17 cellular contexts compared by ENCODE assay signal in genomic region chr2:241896746-241897201, GRCh38. TPM values are rescaled to one million over a fixed set of nuclear protein-coding genes. Genes with fewer than 3 reads are reported as not detected.
DNase-seq lines count a peak whose midpoint lies in the region; ATAC-seq and TF ChIP-seq lines count a peak whose summit lies in the region.
"Had no signal": no experiment of that assay in that cellular context is flagged by ENCODE, and none has a peak within 500 bp of the region (broad histone marks: within the 10 kb centered on the region; RNA-seq: fewer than 3 reads in every experiment).

No MANE protein-coding gene starts in this region.

- TF ChIP-seq EP300 in ovary (IDR thresholded peaks at IDR 0.05): no peak

- H3K9me3 ChIP-seq in body of pancreas (no peaks in the 10 kb centered on the region), ovary (no peaks in the 10 kb centered on the region)

- no peak for ATAC-seq in body of pancreas

- intact Hi-C loops in body of pancreas (cut with DNase I) (no loop called here), ovary (cut with DNase I) (no loop called here)

- peak overlapping the region; percentile 17 to 93 (median 52) for H3K27ac ChIP-seq in body of pancreas
- H3K27ac ChIP-seq in ovary: no peak overlapping the region

- peak; percentile 19 for DNase-seq in activated CD4-positive, CD25-positive, alpha-beta regulatory T cell treated with anti-CD3 and anti-CD28 coated beads, Interleukin-2, amount 50 U/mL, for 72 hours
- no peak for DNase-seq in activated CD4-positive, CD25-positive, alpha-beta regulatory T cell (lab: John Stamatoyannopoulos, UW)
- DNase-seq in H7: peak; percentile 31
- DNase-seq in body of pancreas: peak in 1 of 4 donors; percentile 4
- peak in 4 of 5 donors; percentile 16 to 36 (median 28) for DNase-seq in ovary
- DNase-seq in dedifferentiated amniotic fluid mesenchymal stem cell (ENCODE audit: extremely low spot score): no peak
- no peak for DNase-seq in NCI-H524 treated with DMSO at 0.1 percent for 48 hours (lab: John Stamatoyannopoulos, UW)
- no peak for DNase-seq in HT-29 (ENCODE audit: low spot score)
- DNase-seq: DMS53, naive B cell, SIG-M5, small intestine, T-helper 9 cell had no signal

- TF ChIP-seq CTCF in body of pancreas (IDR thresholded peaks at IDR 0.05) (no peak), ovary (IDR thresholded peaks at IDR 0.05) (no peak)

- H3K4me1 ChIP-seq in body of pancreas: peaks cover 96% of the 10 kb centered on the region
- H3K4me1 ChIP-seq in ovary (ENCODE audit: insufficient read depth): peaks cover 41% of the 10 kb centered on the region

- H3K27me3 ChIP-seq in H7 (ENCODE audit: control insufficient read depth, insufficient read depth, low read length) (no peaks in the 10 kb centered on the region), body of pancreas (no peaks in the 10 kb centered on the region), ovary (no peaks in the 10 kb centered on the region)

- H3K36me3 ChIP-seq in H7 (replicated peaks; ENCODE audit: control insufficient read depth, insufficient read depth, low read length): no peaks in the 10 kb centered on the region
- no peaks in the 10 kb centered on the region for H3K36me3 ChIP-seq in body of pancreas (replicated peaks in 1 of 2; ENCODE audit: insufficient read depth in 1 of 2, low read depth in 2 of 2)
- H3K36me3 ChIP-seq in ovary: no peaks in the 10 kb centered on the region

- WGBS in body of pancreas, 2 donors: 84 to 87% methylated on average over 10 of the region's 10 CpGs
- 85 to 89% (median 87%) methylated on average over 10 of the region's 10 CpGs for WGBS in ovary, 3 donors

- TF ChIP-seq POLR2A in body of pancreas (IDR thresholded peaks at IDR 0.05) (no peak), ovary (IDR thresholded peaks at IDR 0.05) (no peak)

- H3K4me3 ChIP-seq in H7 (ENCODE audit: insufficient read depth, low read depth, low read length): no peak overlapping the region
- H3K4me3 ChIP-seq in body of pancreas: no peak overlapping the region
- no peak overlapping the region for H3K4me3 ChIP-seq in ovary

RNA-seq across cellular contexts. Expression of gene RTP5, which starts 27.2 kb away (rescaled TPM):
- total RNA-seq in H7 (2014; rRNA removed; shearing (Covaris generic)): not detected in 2 replicates
- total RNA-seq in body of pancreas (not detected), ovary (under 1 TPM in 1 of 7 donors, not detected in 6; 0.10 TPM)
- polyA plus RNA-seq in ovary: not detected
- total RNA-seq in HT-29 (2014; rRNA removed; shearing (Covaris generic)): not detected in 2 replicates
- total RNA-seq: A172, fibroblast of lung, HT1080, LHCN-M2 had no signal
- polyA plus RNA-seq: fibroblast of lung had no signal

RNA-seq across cellular contexts. Expression of gene PDCD1, which starts 38.1 kb away (rescaled TPM):
- total RNA-seq in H7 (2014; rRNA removed; shearing (Covaris generic)): 1.0 and 2.8 TPM in 2 replicates
- total RNA-seq in body of pancreas (1 to 10 TPM in 1 of 2 donors, under 1 TPM in 1; 0.99 to 1.3 TPM), ovary (under 1 TPM in 6 of 7 donors, not detected in 1; 0.13 to 0.57 (median 0.29) TPM)
- polyA plus RNA-seq in ovary: under 1 TPM in 1 of 2 donors, not detected in 1; 0.17 TPM
- total RNA-seq in HT-29 (2014; rRNA removed; shearing (Covaris generic)): not detected in 2 replicates
- total RNA-seq: A172, fibroblast of lung, HT1080, LHCN-M2 had no signal
- polyA plus RNA-seq: fibroblast of lung had no signal

Comparison
In these comparisons a context has a peak if more than half of its experiments do, and no peak if none do; other contexts are left out.
1. DNase-seq: peak in activated CD4-positive, CD25-positive, alpha-beta regulatory T cell treated with anti-CD3 and anti-CD28 coated beads, Interleukin-2, amount 50 U/mL, for 72 hours (single experiment), H7 (single experiment) and ovary (4 of 5); none in activated CD4-positive, CD25-positive, alpha-beta regulatory T cell (0 of 4), dedifferentiated amniotic fluid mesenchymal stem cell (single experiment), NCI-H524 treated with DMSO at 0.1 percent for 48 hours (single experiment) and HT-29 (single experiment).
2. H3K27ac ChIP-seq: peak in body of pancreas (4 of 4); none in ovary (0 of 2).